In the genomic region with DNA sequence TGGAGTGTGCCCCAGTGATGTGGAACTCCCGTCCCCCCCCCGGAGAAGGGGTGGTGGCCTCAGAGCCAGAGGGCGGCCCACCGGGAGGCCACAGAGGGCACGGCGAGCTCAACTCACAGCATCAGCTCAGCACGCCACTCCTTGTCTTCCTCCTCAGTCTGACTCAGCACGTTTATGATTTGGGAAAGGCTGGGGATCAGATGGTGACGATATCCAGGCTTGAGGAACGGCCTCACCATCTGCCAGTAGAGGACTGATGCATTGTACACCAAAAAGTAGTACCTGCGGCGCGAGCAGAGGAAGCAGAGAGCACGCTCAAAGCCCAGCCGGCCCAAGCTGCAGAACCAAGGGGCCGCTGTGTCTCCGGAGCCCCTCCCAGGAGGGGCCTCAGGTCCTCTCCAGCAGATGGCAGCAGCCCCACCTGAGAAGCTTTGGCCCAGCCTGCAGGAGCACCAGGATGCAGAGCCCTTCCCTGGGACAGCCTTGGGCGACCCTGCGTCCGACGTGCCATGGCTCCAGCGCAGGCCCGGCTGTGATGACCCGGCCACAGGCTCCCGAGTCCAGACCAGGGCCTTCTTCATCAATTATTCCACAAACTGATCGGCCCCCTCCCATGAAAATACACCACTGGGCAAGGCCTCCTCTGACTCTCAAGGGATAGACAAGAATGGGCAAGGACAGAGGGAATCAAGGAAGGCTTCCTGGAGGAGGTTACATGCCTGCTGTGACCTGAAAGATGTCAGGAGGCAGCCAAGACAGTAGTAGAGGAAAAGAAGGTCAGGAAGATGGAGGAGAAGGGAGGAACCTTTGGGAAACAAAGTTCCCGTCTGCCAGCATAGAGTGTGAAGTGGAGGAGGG, we compare ENCODE assay signal across 10 cellular contexts. TPM values are rescaled to one million over a fixed set of nuclear protein-coding genes. Genes with fewer than 3 reads are reported as not detected.
A peak's percentile ranks its signal among the peaks of the same experiment; 100 is the strongest.
DNase-seq lines count a peak whose midpoint lies in the region; ATAC-seq and TF ChIP-seq lines count a peak whose summit lies in the region.
"Had no signal": no experiment of that assay in that cellular context is flagged by ENCODE, and none has a peak within 500 bp of the region (broad histone marks: within the 10 kb centered on the region; RNA-seq: fewer than 3 reads in every experiment).

No MANE protein-coding gene starts in this region.

- H3K4me2 ChIP-seq in DND-41 (ENCODE audit: insufficient read depth, low read length) (no peak overlapping the region), OCI-LY7 (ENCODE audit: low read length) (no peak overlapping the region)

- H3K27me3 ChIP-seq in DND-41 (ENCODE audit: insufficient read depth, low read length, poor library complexity): peaks cover 4% of the 10 kb centered on the region

- CTCF ChIA-PET in OCI-LY7 (lab: Charles Lee; ENCODE audit: unreplicated experiment): no interaction called here

- H3K79me2 ChIP-seq in DND-41 (ENCODE audit: insufficient read depth, low read length): no peaks in the 10 kb centered on the region
- H3K79me2 ChIP-seq in OCI-LY7 (ENCODE audit: insufficient read depth, low read depth, low read length): no peaks in the 10 kb centered on the region

- H3K9me3 ChIP-seq in DND-41 (ENCODE audit: insufficient read depth, low read length, severe bottlenecking) (no peaks in the 10 kb centered on the region), OCI-LY7 (ENCODE audit: low read length) (no peaks in the 10 kb centered on the region)
- H3K9me3 ChIP-seq: neutrophil had no signal

- H3K27ac ChIP-seq in DND-41 (ENCODE audit: low read length) (no peak overlapping the region), OCI-LY7 (ENCODE audit: low read depth, low read length, poor library complexity, severe bottlenecking) (no peak overlapping the region)
- H3K27ac ChIP-seq: neutrophil had no signal

- no peak overlapping the region for H2AFZ ChIP-seq in DND-41 (ENCODE audit: low read depth, low read length)
- H2AFZ ChIP-seq in OCI-LY7 (ENCODE audit: low read length): no peak overlapping the region

- POLR2A ChIA-PET in OCI-LY7 (lab: Charles Lee): no interaction called here

- no peaks in the 10 kb centered on the region; the same call in 1 of the 2 replicates for H4K20me1 ChIP-seq in DND-41 (ENCODE audit: insufficient read depth, low read length)
- H4K20me1 ChIP-seq in OCI-LY7 (ENCODE audit: insufficient read depth, low read length): no peaks in the 10 kb centered on the region

- H3K9me2 ChIP-seq in OCI-LY7 (ENCODE audit: insufficient read depth, low read length): no peaks in the 10 kb centered on the region

- TF ChIP-seq CTCF in DND-41 (IDR thresholded peaks at IDR 0.05; ENCODE audit: borderline replicate concordance, extremely low read depth, low read length, poor library complexity, severe bottlenecking): peak; percentile 51
- TF ChIP-seq CTCF in OCI-LY7 (conservative IDR thresholded peaks at IDR 0.05; ENCODE audit: low read length): peak; percentile 62
- peak; percentile 50 for TF ChIP-seq CTCF in foreskin fibroblast (IDR thresholded peaks at IDR 0.05; ENCODE audit: low read depth, low read length)

- peak; percentile 69 for DNase-seq in 8988T
- peak; percentile 14 for DNase-seq in DND-41
- DNase-seq in OCI-LY7 (ENCODE audit: low spot score): peak; percentile 14
- DNase-seq in foreskin fibroblast: peak; percentile 36 to 44
- no peak for DNase-seq in superior temporal gyrus (ENCODE audit: extremely low spot score)
- DNase-seq: stimulated activated naive B cell treated with anti-CD40 and anti-IgM and Interleukin-4, amounts not matched to agents 10 μg/mL and 1 μg/mL and 100 μg/mL, for 72 hours had no signal

- H3K9ac ChIP-seq in DND-41 (ENCODE audit: low read depth, low read length): no peak overlapping the region

- ATAC-seq in DND-41 (ENCODE audit: insufficient read depth, low read depth) (no peak), HG02852 (IDR thresholded peaks at IDR 0.05; ENCODE audit: unreplicated experiment) (no peak), HG03442 (IDR thresholded peaks at IDR 0.05; ENCODE audit: unreplicated experiment) (no peak)
- no peak for ATAC-seq in activated CD4-positive, CD25-positive, alpha-beta regulatory T cell treated with anti-CD3 and anti-CD28 coated beads, Interleukin-2, amount 50 U/mL, for 24 hours
- ATAC-seq: stimulated activated naive B cell treated with anti-CD40 and anti-IgM and Interleukin-4, amounts not matched to agents 10 μg/mL and 1 μg/mL and 100 μg/mL, for 72 hours had no signal

- H3K4me3 ChIP-seq in DND-41 (ENCODE audit: low read depth in 1 of 2, low read length in 2 of 2) (no peak overlapping the region), OCI-LY7 (ENCODE audit: low read depth, low read length, poor library complexity, severe bottlenecking) (no peak overlapping the region), foreskin fibroblast (ENCODE audit: low read depth in 1 of 2, low read length in 2 of 2) (no peak overlapping the region)

- no TSS peak for BruUV-seq in OCI-LY7 (replicated peaks; lab: Mats Ljungman, UMichigan)

- H3K4me1 ChIP-seq in DND-41 (ENCODE audit: insufficient read depth, low read length): no peaks in the 10 kb centered on the region
- H3K4me1 ChIP-seq in OCI-LY7 (ENCODE audit: insufficient read depth, low read length, poor library complexity, severe bottlenecking): no peaks in the 10 kb centered on the region

- intact Hi-C loops in OCI-LY7 (cut with micrococcal nuclease; ENCODE audit: unreplicated experiment): no loop called here

- no peaks in the 10 kb centered on the region for H3K36me3 ChIP-seq in DND-41 (ENCODE audit: insufficient read depth, low read length)
- no peaks in the 10 kb centered on the region for H3K36me3 ChIP-seq in OCI-LY7 (ENCODE audit: insufficient read depth, low read length)
- H3K36me3 ChIP-seq: neutrophil had no signal

RNA-seq across cellular contexts. Expression of a gene that starts 3.7 kb away (rescaled TPM):
- total RNA-seq in OCI-LY7 (2014; rRNA removed; shearing (Covaris generic)): not detected in 2 replicates
- total RNA-seq in OCI-LY7 (2022): not detected in 2 replicates
